10 cellular contexts compared by ENCODE assay signal in the genomic region with DNA sequence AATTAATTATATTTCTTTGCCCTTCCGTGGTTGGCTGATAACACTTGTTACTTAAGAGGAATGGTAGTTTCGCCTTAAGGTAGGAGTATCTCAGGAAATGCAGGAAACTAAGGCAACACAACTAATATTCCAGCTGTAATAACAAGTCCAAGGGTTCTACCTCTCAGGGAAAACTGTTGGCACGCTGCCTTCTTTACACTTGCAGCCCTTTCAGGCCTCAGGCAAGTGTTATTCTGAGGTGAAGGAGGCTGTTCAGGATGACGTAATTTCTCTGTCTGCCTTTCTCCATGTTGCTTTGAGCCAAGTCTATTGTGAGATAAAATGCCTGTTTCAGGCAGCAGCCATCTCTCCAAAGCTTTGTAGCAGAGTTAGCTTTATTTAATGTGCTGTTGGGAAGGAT. TPM values are rescaled to one million over a fixed set of nuclear protein-coding genes. Genes with fewer than 3 reads are reported as not detected.
DNase-seq lines count a peak whose midpoint lies in the region; ATAC-seq and TF ChIP-seq lines count a peak whose summit lies in the region.
"Had no signal": no experiment of that assay in that cellular context is flagged by ENCODE, and none has a peak within 500 bp of the region (broad histone marks: within the 10 kb centered on the region; RNA-seq: fewer than 3 reads in every experiment).

No MANE protein-coding gene starts in this region.

- no peaks in the 10 kb centered on the region for H3K27me3 ChIP-seq in DND-41 (ENCODE audit: insufficient read depth, low read length, poor library complexity)

- H3K9me3 Mint-ChIP-seq in endothelial cell (ENCODE audit: unreplicated experiment) (peaks cover 6% of the 10 kb centered on the region), nephron (peaks cover 12% of the 10 kb centered on the region), natural killer cell (peaks cover 0 to 5% of the 10 kb centered on the region in 2 donors)

- no peaks in the 10 kb centered on the region for H3K79me2 ChIP-seq in DND-41 (ENCODE audit: insufficient read depth, low read length)

- no peak overlapping the region for H3K27ac ChIP-seq in DND-41 (ENCODE audit: low read length)

- H3K4me3 ChIP-seq in DND-41 (ENCODE audit: low read depth in 1 of 2, low read length in 2 of 2) = no peak overlapping the region

- H3K4me3 Mint-ChIP-seq in endothelial cell (ENCODE audit: unreplicated experiment) (no peak overlapping the region), nephron (peak overlapping the region in 2 of 3 experiments; percentile 33 to 46), natural killer cell (no peak overlapping the region)

- 0 out of 2 replicates have a peak, but pooled peaks cover 6% of the 10 kb centered on the region for H3K4me1 ChIP-seq in DND-41 (ENCODE audit: insufficient read depth, low read length)

- H3K27me3 Mint-ChIP-seq in endothelial cell (ENCODE audit: unreplicated experiment) = peaks cover 2% of the 10 kb centered on the region
- no peaks in the 10 kb centered on the region for H3K27me3 Mint-ChIP-seq in nephron (ENCODE audit: low read depth)
- H3K27me3 Mint-ChIP-seq in natural killer cell (ENCODE audit: low read depth in 2 of 2) = no peaks in the 10 kb centered on the region

- H3K9ac ChIP-seq in DND-41 (ENCODE audit: low read depth, low read length) = no peak overlapping the region

- intact Hi-C loops in natural killer cell (cut with micrococcal nuclease) = no loop called here

- peaks cover 2% of the 10 kb centered on the region for H3K4me1 Mint-ChIP-seq in endothelial cell (ENCODE audit: unreplicated experiment)
- H3K4me1 Mint-ChIP-seq in nephron = peaks cover 50% of the 10 kb centered on the region
- peaks cover 0 to 5% of the 10 kb centered on the region in 2 donors for H3K4me1 Mint-ChIP-seq in natural killer cell

- peaks cover 5% of the 10 kb centered on the region for H3K9me3 ChIP-seq in DND-41 (ENCODE audit: insufficient read depth, low read length, severe bottlenecking)

- no peaks in the 10 kb centered on the region for H3K36me3 ChIP-seq in DND-41 (ENCODE audit: insufficient read depth, low read length)

- ATAC-seq in DND-41 (ENCODE audit: insufficient read depth, low read depth) (no peak), natural killer cell (no peak), HG03025 (IDR thresholded peaks at IDR 0.05; ENCODE audit: low FRiP score, unreplicated experiment) (no peak)

- no peak overlapping the region for H3K4me2 ChIP-seq in DND-41 (ENCODE audit: insufficient read depth, low read length)

- no peak for DNase-seq in DND-41
- DNase-seq in NCI-H2227 treated with DMSO at 0.1 percent for 48 hours (lab: John Stamatoyannopoulos, UW) = peak; percentile 19
- no peak for DNase-seq in endothelial cell (ENCODE audit: low spot score)
- no peak for DNase-seq in natural killer cell
- no peak for DNase-seq in retina
- DNase-seq in COLO829 (ENCODE audit: low spot score) = no peak
- DNase-seq: activated CD4-positive, alpha-beta T cell treated with anti-CD3 and anti-CD28 coated beads, Interleukin-2, amount 50 U/mL, for 1 hour; midbrain had no signal

- TF ChIP-seq CTCF in DND-41 (IDR thresholded peaks at IDR 0.05; ENCODE audit: borderline replicate concordance, extremely low read depth, low read length, poor library complexity, severe bottlenecking) = no peak
- no peak for TF ChIP-seq CTCF in endothelial cell (IDR thresholded peaks at IDR 0.05; ENCODE audit: unreplicated experiment)
- TF ChIP-seq CTCF in nephron (IDR thresholded peaks at IDR 0.05; ENCODE audit: unreplicated experiment in 3 of 3) = no peak
- no peak for TF ChIP-seq CTCF in natural killer cell (IDR thresholded peaks at IDR 0.05)

- peaks cover 22% of the 10 kb centered on the region for H3K36me3 Mint-ChIP-seq in endothelial cell (ENCODE audit: low read depth, unreplicated experiment)
- peaks cover 81% of the 10 kb centered on the region for H3K36me3 Mint-ChIP-seq in nephron (ENCODE audit: low read depth)
- no peaks in the 10 kb centered on the region for H3K36me3 Mint-ChIP-seq in natural killer cell

- H3K27ac Mint-ChIP-seq in endothelial cell (ENCODE audit: unreplicated experiment) = peak overlapping the region; percentile 4
- H3K27ac Mint-ChIP-seq in nephron = peak overlapping the region; percentile 92 to 97 (median 97)
- no peak overlapping the region for H3K27ac Mint-ChIP-seq in natural killer cell

- H2AFZ ChIP-seq in DND-41 (ENCODE audit: low read depth, low read length) = peak overlapping the region; percentile 57; the same call in 1 of the 2 replicates

- no peaks in the 10 kb centered on the region for H4K20me1 ChIP-seq in DND-41 (ENCODE audit: insufficient read depth, low read length)

RNA-seq across cellular contexts. Expression of a gene that starts 38.0 kb away (rescaled TPM):
- total RNA-seq in endothelial cell (ENCODE audit: unreplicated experiment) = 203 TPM
- 10 to 100 TPM in 2 of 3 donors, 1 to 10 TPM in 1; 2.3 to 60.1 (median 28.4) TPM for total RNA-seq in natural killer cell

Comparison
In these comparisons a context has a peak if more than half of its experiments do, and no peak if none do; other contexts are left out.
1. H3K27ac Mint-ChIP-seq: peak in endothelial cell (single experiment) and nephron (3 of 3); none in natural killer cell (0 of 2).
2. H3K4me3 Mint-ChIP-seq: peak in nephron (2 of 3); none in endothelial cell (single experiment) and natural killer cell (single experiment).